Comparison of ENCODE assay signal across 18 cellular contexts in the genomic region with DNA sequence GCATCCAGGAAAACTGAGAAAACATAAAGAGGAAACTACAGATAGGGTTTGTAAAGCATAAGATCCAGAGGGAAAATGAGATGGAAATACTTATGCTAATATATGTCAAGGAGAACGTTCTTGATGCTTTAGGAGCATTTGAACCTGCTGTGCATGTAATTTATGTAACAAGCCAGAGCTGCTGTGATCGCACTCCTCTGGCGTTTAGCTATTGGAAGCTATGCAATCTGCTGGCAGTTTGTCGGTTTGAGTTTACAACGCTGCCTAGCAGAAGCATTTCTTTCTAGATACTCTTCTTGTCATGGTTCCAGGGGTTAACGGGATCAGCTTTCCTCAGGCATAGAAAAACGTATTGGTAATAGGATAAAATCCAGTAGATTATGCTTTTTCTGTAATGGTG.
DNase-seq lines count a peak whose midpoint lies in the region; ATAC-seq, FAIRE-seq and TF ChIP-seq lines count a peak whose summit lies in the region.
"Had no signal": no experiment of that assay in that cellular context is flagged by ENCODE, and none has a peak within 500 bp of the region (broad histone marks: within the 10 kb centered on the region; RNA-seq: fewer than 3 reads in every experiment).

No MANE protein-coding gene starts in this region.

- POLR2A ChIA-PET in WTC11 (lab: Charles Lee): no interaction called here

- H3K36me3 Mint-ChIP-seq in Calu3 (ENCODE audit: insufficient read depth, unreplicated experiment): no peaks in the 10 kb centered on the region
- H3K36me3 Mint-ChIP-seq in WTC11: no peaks in the 10 kb centered on the region
- H3K36me3 Mint-ChIP-seq: CD4-positive, CD25-positive, alpha-beta regulatory T cell had no signal

- H3K27ac Mint-ChIP-seq in Calu3 (ENCODE audit: unreplicated experiment): no peak overlapping the region
- no peak overlapping the region for H3K27ac Mint-ChIP-seq in WTC11
- H3K27ac Mint-ChIP-seq: CD4-positive, CD25-positive, alpha-beta regulatory T cell; GM23338 had no signal

- no peaks in the 10 kb centered on the region for H3K79me2 ChIP-seq in neural cell (replicated peaks; ENCODE audit: insufficient read depth, low read length)

- H3K4me3 Mint-ChIP-seq in Calu3 (ENCODE audit: low read depth, unreplicated experiment) (no peak overlapping the region), WTC11 (no peak overlapping the region)
- H3K4me3 Mint-ChIP-seq: CD4-positive, CD25-positive, alpha-beta regulatory T cell; GM23338 had no signal

- CTCF ChIA-PET in Calu3 (lab: Charles Lee) (no interaction called here), WTC11 (lab: Charles Lee) (interaction anchor here (0.9 to 2.6 kb wide), 2 partner anchors 98 to 183 kb away, joined by 3 to 15 read pairs; partner anchors contain the start of gene KCNH1)

- H3F3A ChIP-seq in neural cell (ENCODE audit: insufficient read depth, low read length, poor library complexity, severe bottlenecking): peaks cover 4% of the 10 kb centered on the region

- no peaks in the 10 kb centered on the region for H3K9me3 ChIP-seq in neural cell (ENCODE audit: low read length)
- no peaks in the 10 kb centered on the region for H3K9me3 ChIP-seq in colonic mucosa
- H3K9me3 ChIP-seq: A549, BLaER1 had no signal

- H2AFZ ChIP-seq in neural cell (ENCODE audit: low read depth, low read length): no peak overlapping the region
- H2AFZ ChIP-seq: GM23338 had no signal

- peaks cover 4% of the 10 kb centered on the region for H3K9me3 Mint-ChIP-seq in Calu3 (ENCODE audit: low read depth, unreplicated experiment)
- H3K9me3 Mint-ChIP-seq in WTC11: peaks cover 4% of the 10 kb centered on the region; the same call in 1 of the 2 replicates
- H3K9me3 Mint-ChIP-seq: GM23338 had no signal

- TF ChIP-seq CTCF in Calu3 (IDR thresholded peaks at IDR 0.05; ENCODE audit: unreplicated experiment) (peak; percentile 15), WTC11 (IDR thresholded peaks at IDR 0.05) (no peak), dorsolateral prefrontal cortex (IDR thresholded peaks at IDR 0.05 in 54 of 56, conservative IDR thresholded peaks at IDR 0.05 in 2 of 56; ENCODE audit: low read depth in 1 of 56, partially characterized antibody in 56 of 56) (no peak), neural cell (IDR thresholded peaks at IDR 0.05; ENCODE audit: poor library complexity, severe bottlenecking) (peak; percentile 3), colonic mucosa (IDR thresholded peaks at IDR 0.05) (no peak)

- no peaks in the 10 kb centered on the region for H3K4me1 Mint-ChIP-seq in Calu3 (ENCODE audit: low read depth, unreplicated experiment)
- H3K4me1 Mint-ChIP-seq in WTC11: no peaks in the 10 kb centered on the region
- H3K4me1 Mint-ChIP-seq: CD4-positive, CD25-positive, alpha-beta regulatory T cell; GM23338 had no signal

- no TSS peak for BruUV-seq in Calu3 (replicated peaks; lab: Mats Ljungman, UMichigan)

- intact Hi-C loops in Calu3 (cut with micrococcal nuclease; ENCODE audit: unreplicated experiment) (no loop called here), dorsolateral prefrontal cortex (cut with DNase I) (no loop called here), colonic mucosa (cut with DNase I) (no loop called here)

- peak; percentile 49 for TF ChIP-seq RAD21 in neural cell (conservative IDR thresholded peaks at IDR 0.05)

- H3K9ac ChIP-seq in neural cell (ENCODE audit: low read length) (peak overlapping the region; percentile 54), colonic mucosa (ENCODE audit: low read depth in 2 of 2, low read length in 2 of 2) (no peak overlapping the region)
- H3K9ac ChIP-seq: BLaER1 had no signal

- H3K4me2 ChIP-seq in neural cell (ENCODE audit: low read length): no peak overlapping the region
- H3K4me2 ChIP-seq: A549, BLaER1, GM23338 had no signal

- no peaks in the 10 kb centered on the region for H3K4me1 ChIP-seq in colonic mucosa
- H3K4me1 ChIP-seq: BLaER1 had no signal

- H4K20me1 ChIP-seq in neural cell (ENCODE audit: insufficient read depth): no peaks in the 10 kb centered on the region
- H4K20me1 ChIP-seq: BLaER1 had no signal

- H3K9me2 ChIP-seq in neural cell (ENCODE audit: insufficient read depth, low read length): no peaks in the 10 kb centered on the region

- peak; percentile 20; the same call in 1 of the 2 replicates for ATAC-seq in WTC11
- no peak for ATAC-seq in GM18868 (IDR thresholded peaks at IDR 0.05; ENCODE audit: unreplicated experiment)
- ATAC-seq: A549 had no signal

- no peaks in the 10 kb centered on the region for H3K27me3 Mint-ChIP-seq in Calu3 (ENCODE audit: unreplicated experiment)
- no peaks in the 10 kb centered on the region; the same call in 1 of the 2 replicates for H3K27me3 Mint-ChIP-seq in WTC11 (ENCODE audit: low read depth)

- no peak for DNase-seq in Calu3
- no peak for DNase-seq in WTC11 (ENCODE audit: low spot score)
- peak in 2 of 10 donors; percentile 42 to 49 for DNase-seq in dorsolateral prefrontal cortex
- no peak for DNase-seq in SIG-M5 (lab: John Stamatoyannopoulos, UW)
- no peak for DNase-seq in colonic mucosa
- no peak for DNase-seq in GM19239 (ENCODE audit: insufficient read length, low spot score)
- DNase-seq: CD4-positive, CD25-positive, alpha-beta regulatory T cell; DMS153; DMS79 treated with DMSO at 0.1 percent for 48 hours; EL; GDM1; H7 had no signal

- no peak for FAIRE-seq in GM19239 (lab: Jason Lieb, UNC)
- FAIRE-seq: A549 had no signal

- peak overlapping the region in 49 of 59 donors; percentile 9 to 88 (median 54) for H3K27ac ChIP-seq in dorsolateral prefrontal cortex
- H3K27ac ChIP-seq in neural cell (ENCODE audit: low read length): peak overlapping the region; percentile 94
- no peak overlapping the region for H3K27ac ChIP-seq in colonic mucosa
- H3K27ac ChIP-seq: BLaER1, HL-60 had no signal

- no peaks in the 10 kb centered on the region for H3K36me3 ChIP-seq in neural cell (ENCODE audit: insufficient read depth, low read length)
- H3K36me3 ChIP-seq in colonic mucosa: no peaks in the 10 kb centered on the region
- H3K36me3 ChIP-seq: BLaER1 had no signal

- peak; percentile 82 for TF ChIP-seq EP300 in neural cell (conservative IDR thresholded peaks at IDR 0.05; ENCODE audit: poor library complexity, severe bottlenecking)

- H3K4me3 ChIP-seq in dorsolateral prefrontal cortex: no peak overlapping the region
- H3K4me3 ChIP-seq in neural cell (ENCODE audit: low read length): peak overlapping the region; percentile 40
- H3K4me3 ChIP-seq in colonic mucosa: no peak overlapping the region
- H3K4me3 ChIP-seq: A549, BLaER1, GM23338 had no signal

- H3K27me3 ChIP-seq in dorsolateral prefrontal cortex (no peaks in the 10 kb centered on the region), neural cell (ENCODE audit: insufficient read depth, low read depth, low read length) (no peaks in the 10 kb centered on the region), colonic mucosa (no peaks in the 10 kb centered on the region)
- H3K27me3 ChIP-seq: BLaER1 had no signal

TF ChIP-seq in WTC11, 78 proteins besides CTCF, POLR2A, EP300 and RAD21 (continues in another document):
- TF ChIP-seq, protein P1, sequence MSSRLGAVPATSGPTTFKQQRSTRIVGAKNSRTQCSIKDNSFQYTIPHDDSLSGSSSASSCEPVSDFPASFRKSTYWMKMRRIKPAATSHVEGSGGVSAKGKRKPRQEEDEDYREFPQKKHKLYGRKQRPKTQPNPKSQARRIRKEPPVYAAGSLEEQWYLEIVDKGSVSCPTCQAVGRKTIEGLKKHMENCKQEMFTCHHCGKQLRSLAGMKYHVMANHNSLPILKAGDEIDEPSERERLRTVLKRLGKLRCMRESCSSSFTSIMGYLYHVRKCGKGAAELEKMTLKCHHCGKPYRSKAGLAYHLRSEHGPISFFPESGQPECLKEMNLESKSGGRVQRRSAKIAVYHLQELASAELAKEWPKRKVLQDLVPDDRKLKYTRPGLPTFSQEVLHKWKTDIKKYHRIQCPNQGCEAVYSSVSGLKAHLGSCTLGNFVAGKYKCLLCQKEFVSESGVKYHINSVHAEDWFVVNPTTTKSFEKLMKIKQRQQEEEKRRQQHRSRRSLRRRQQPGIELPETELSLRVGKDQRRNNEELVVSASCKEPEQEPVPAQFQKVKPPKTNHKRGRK (CRISPR knock-in tag; IDR thresholded peaks at IDR 0.05; ENCODE audit: borderline replicate concordance): no peak
- TF ChIP-seq ZNF263 (CRISPR knock-in tag; IDR thresholded peaks at IDR 0.05; ENCODE audit: low read depth) (no peak), MLX (CRISPR knock-in tag; IDR thresholded peaks at IDR 0.05) (no peak)

TF ChIP-seq in neural cell, 6 proteins besides CTCF, POLR2A, EP300 and RAD21:
- TF ChIP-seq POLR2AphosphoS5 (IDR thresholded peaks at IDR 0.05): peak; percentile 77
- no peak for TF ChIP-seq SMC3 (conservative IDR thresholded peaks at IDR 0.05; ENCODE audit: poor library complexity)

Comparison
In these comparisons a context has a peak if more than half of its experiments do, and no peak if none do; other contexts are left out.
1. CTCF ChIP-seq: peak in Calu3 (single experiment) and neural cell (single experiment); none in WTC11 (single experiment), dorsolateral prefrontal cortex (0 of 56) and colonic mucosa (single experiment).